Comparison of ENCODE assay signal across 35 cellular contexts in genomic region chr11:104761511-104761910, GRCh38.
DNase-seq lines count a peak whose midpoint lies in the region; ATAC-seq, FAIRE-seq and TF ChIP-seq lines count a peak whose summit lies in the region.
"Had no signal": no experiment of that assay in that cellular context is flagged by ENCODE, and none has a peak within 500 bp of the region (broad histone marks: within the 10 kb centered on the region; RNA-seq: fewer than 3 reads in every experiment).

No MANE protein-coding gene starts in this region.

- H3K27me3 ChIP-seq in endothelial cell of umbilical vein (ENCODE audit: control insufficient read depth in 2 of 2, insufficient read depth in 2 of 2, low read length in 2 of 2) = no peaks in the 10 kb centered on the region
- H3K27me3 ChIP-seq: BE2C; BLaER1; BLaER1 treated with 17β-estradiol and CSF1 and Interleukin-3, amounts not matched to agents 10 nM and 100 nM had no signal

- peaks cover 4% of the 10 kb centered on the region for H3K4me1 ChIP-seq in endothelial cell of umbilical vein (ENCODE audit: control insufficient read depth, extremely low read depth, insufficient read depth, low read length)
- H3K4me1 ChIP-seq: A549, BLaER1, Caco-2 had no signal

- TF ChIP-seq CTCF in endothelial cell of umbilical vein (IDR thresholded peaks at IDR 0.05; ENCODE audit: extremely low read depth in 1 of 2, insufficient read depth in 1 of 2, low read depth in 1 of 2, low read length in 2 of 2) = no peak

- no peak overlapping the region for H2AFZ ChIP-seq in endothelial cell of umbilical vein (ENCODE audit: low read depth, low read length)

- no peaks in the 10 kb centered on the region for H3K79me2 ChIP-seq in endothelial cell of umbilical vein (ENCODE audit: control insufficient read depth, insufficient read depth, low read length)

- peak overlapping the region; percentile 80 for H3K27ac Mint-ChIP-seq in activated T-cell treated with anti-CD3 and anti-CD28 coated beads, Interleukin-2, amount 50 U/mL, for 72 hours
- no peak overlapping the region for H3K27ac Mint-ChIP-seq in activated T-cell treated with anti-CD3 and anti-CD28 coated beads, Interleukin-2, amount 50 U/mL, for 24 hours
- H3K27ac Mint-ChIP-seq: B cell; CD14-positive monocyte; CD4-positive, alpha-beta memory T cell; CD4-positive, alpha-beta T cell; CD4-positive, CD25-positive, alpha-beta regulatory T cell; CD8-positive, alpha-beta memory T cell; CD8-positive, alpha-beta T cell had no signal

- peaks cover 9 to 14% of the 10 kb centered on the region in 2 donors for H3K36me3 Mint-ChIP-seq in activated T-cell treated with anti-CD3 and anti-CD28 coated beads, Interleukin-2, amount 50 U/mL, for 72 hours (ENCODE audit: insufficient read depth in 2 of 2)
- H3K36me3 Mint-ChIP-seq in activated T-cell treated with anti-CD3 and anti-CD28 coated beads, Interleukin-2, amount 50 U/mL, for 24 hours (ENCODE audit: low read depth) = peaks cover 9% of the 10 kb centered on the region
- H3K36me3 Mint-ChIP-seq: CD14-positive monocyte had no signal

- ATAC-seq in activated T-cell treated with anti-CD3 and anti-CD28 coated beads, Interleukin-2, amount 50 U/mL, for 72 hours (replicated peaks in 1 of 2) = no peak
- ATAC-seq: A549; CD8-positive, alpha-beta T cell had no signal

- FAIRE-seq in endothelial cell of umbilical vein (lab: Jason Lieb, UNC) = peak; percentile 63
- FAIRE-seq: A204.1, A549, D721Med had no signal

- no peak for TF ChIP-seq POLR2A in endothelial cell of umbilical vein (IDR thresholded peaks at IDR 0.05; ENCODE audit: low read depth, low read length)

- H3K27ac ChIP-seq in endothelial cell of umbilical vein (ENCODE audit: insufficient read depth, low read depth, low read length) = no peak overlapping the region
- H3K27ac ChIP-seq: 22Rv1; A549; BLaER1; BLaER1 treated with 17β-estradiol and CSF1 and Interleukin-3, amounts not matched to agents 10 nM and 100 nM; C4-2B had no signal

- BruUV-seq in endothelial cell of umbilical vein (replicated peaks; lab: Mats Ljungman, UMichigan) = no TSS peak

- H3K9me3 Mint-ChIP-seq in activated T-cell treated with anti-CD3 and anti-CD28 coated beads, Interleukin-2, amount 50 U/mL, for 72 hours = peaks cover 8 to 10% of the 10 kb centered on the region in 2 donors
- peaks cover 14% of the 10 kb centered on the region for H3K9me3 Mint-ChIP-seq in activated T-cell treated with anti-CD3 and anti-CD28 coated beads, Interleukin-2, amount 50 U/mL, for 24 hours

- no peaks in the 10 kb centered on the region for H3K36me3 ChIP-seq in endothelial cell of umbilical vein (ENCODE audit: control insufficient read depth in 2 of 2, extremely low read depth in 1 of 2, insufficient read depth in 2 of 2, low read length in 2 of 2)
- H3K36me3 ChIP-seq: BE2C; BLaER1; BLaER1 treated with 17β-estradiol and CSF1 and Interleukin-3, amounts not matched to agents 10 nM and 100 nM had no signal

- H4K20me1 ChIP-seq in endothelial cell of umbilical vein (replicated peaks; ENCODE audit: control insufficient read depth, extremely low read depth, insufficient read depth, low read length) = no peaks in the 10 kb centered on the region
- H4K20me1 ChIP-seq: BLaER1; BLaER1 treated with 17β-estradiol and CSF1 and Interleukin-3, amounts not matched to agents 10 nM and 100 nM had no signal

- intact Hi-C loops in endothelial cell of umbilical vein (cut with micrococcal nuclease) = no loop called here

- no peak overlapping the region for H3K4me3 ChIP-seq in endothelial cell of umbilical vein (replicated peaks in 1 of 3; ENCODE audit: insufficient read depth in 1 of 3, low read depth in 1 of 3, low read length in 3 of 3)
- H3K4me3 ChIP-seq: A549; BLaER1; BLaER1 treated with 17β-estradiol and CSF1 and Interleukin-3, amounts not matched to agents 10 nM and 100 nM had no signal

- CTCF ChIA-PET in endothelial cell of umbilical vein (lab: Charles Lee) = no interaction called here

- no peak overlapping the region for H3K9ac ChIP-seq in endothelial cell of umbilical vein (replicated peaks; ENCODE audit: extremely low read depth, insufficient read depth, low read length)
- H3K9ac ChIP-seq: BLaER1; BLaER1 treated with 17β-estradiol and CSF1 and Interleukin-3, amounts not matched to agents 10 nM and 100 nM had no signal

- dilution Hi-C loops in endothelial cell of umbilical vein (cut with MboI; ENCODE audit: extremely low pct_ligation_motif_present, low sequenced_read_pairs) = no loop called here

- peaks cover 11% of the 10 kb centered on the region for H3K4me1 Mint-ChIP-seq in activated T-cell treated with anti-CD3 and anti-CD28 coated beads, Interleukin-2, amount 50 U/mL, for 72 hours (ENCODE audit: low read depth)
- peaks cover 25% of the 10 kb centered on the region for H3K4me1 Mint-ChIP-seq in activated T-cell treated with anti-CD3 and anti-CD28 coated beads, Interleukin-2, amount 50 U/mL, for 24 hours (ENCODE audit: low read depth)
- H3K4me1 Mint-ChIP-seq: CD14-positive monocyte had no signal

- no peaks in the 10 kb centered on the region for H3K9me1 ChIP-seq in endothelial cell of umbilical vein (replicated peaks; ENCODE audit: control insufficient read depth, extremely low read depth, insufficient read depth, low read length)

- no peak overlapping the region for H3K4me2 ChIP-seq in endothelial cell of umbilical vein (ENCODE audit: insufficient read depth, low read length)
- H3K4me2 ChIP-seq: A549; BLaER1; BLaER1 treated with 17β-estradiol and CSF1 and Interleukin-3, amounts not matched to agents 10 nM and 100 nM had no signal

- H3K4me3 Mint-ChIP-seq in activated T-cell treated with anti-CD3 and anti-CD28 coated beads, Interleukin-2, amount 50 U/mL, for 72 hours = no peak overlapping the region
- H3K4me3 Mint-ChIP-seq in activated T-cell treated with anti-CD3 and anti-CD28 coated beads, Interleukin-2, amount 50 U/mL, for 24 hours = no peak overlapping the region
- H3K4me3 Mint-ChIP-seq: B cell; CD14-positive monocyte; CD4-positive, alpha-beta memory T cell; CD4-positive, alpha-beta T cell; CD4-positive, CD25-positive, alpha-beta regulatory T cell; CD8-positive, alpha-beta memory T cell; CD8-positive, alpha-beta T cell had no signal

- H3K9me3 ChIP-seq in endothelial cell of umbilical vein (replicated peaks; ENCODE audit: control insufficient read depth, insufficient read depth, low read length) = no peaks in the 10 kb centered on the region
- H3K9me3 ChIP-seq: A549, BE2C had no signal

- H3K27me3 Mint-ChIP-seq in activated T-cell treated with anti-CD3 and anti-CD28 coated beads, Interleukin-2, amount 50 U/mL, for 72 hours (ENCODE audit: low read depth) = no peaks in the 10 kb centered on the region
- no peaks in the 10 kb centered on the region for H3K27me3 Mint-ChIP-seq in activated T-cell treated with anti-CD3 and anti-CD28 coated beads, Interleukin-2, amount 50 U/mL, for 24 hours
- H3K27me3 Mint-ChIP-seq: B cell; CD4-positive, alpha-beta memory T cell; CD4-positive, alpha-beta T cell; CD4-positive, CD25-positive, alpha-beta regulatory T cell; CD8-positive, alpha-beta memory T cell had no signal

- POLR2A ChIA-PET in endothelial cell of umbilical vein (lab: Charles Lee) = no interaction called here

- DNase-seq in activated T-cell treated with anti-CD3 and anti-CD28 coated beads, Interleukin-2, amount 50 U/mL, for 72 hours = no peak
- DNase-seq in activated T-cell treated with anti-CD3 and anti-CD28 coated beads, Interleukin-2, amount 50 U/mL, for 24 hours = no peak
- DNase-seq in dermis blood vessel endothelial cell (peak; percentile 68), endothelial cell of umbilical vein (ENCODE audit: low read depth, low spot score) (peak; percentile 62), HUDEP-2 (lab: John Stamatoyannopoulos, UW; ENCODE audit: unreplicated experiment in 76 of 76) (no peak), amygdala (lab: John Stamatoyannopoulos, UW) (no peak)
- DNase-seq: 8988T; ACHN; AML-193; BE2C; C1 segment of cervical spinal cord; Caco-2; Calu3; CD4-positive, alpha-beta memory T cell; CD4-positive, alpha-beta T cell; CD4-positive, CD25-positive, alpha-beta regulatory T cell; CD8-positive, alpha-beta memory T cell; CD8-positive, alpha-beta T cell; COR-L47; DMS 273 treated with DMSO at 0.1 percent for 48 hours; DMS153; DMS53; DMS79; DMS79 treated with DMSO at 0.1 percent for 48 hours; DND-41; EL had no signal

TF ChIP-seq in endothelial cell of umbilical vein, 7 proteins besides CTCF, POLR2A, EP300 and RAD21:
- no peak for TF ChIP-seq FOS (IDR thresholded peaks at IDR 0.05; ENCODE audit: borderline replicate concordance, insufficient read depth, low read length)
- TF ChIP-seq GATA2 (IDR thresholded peaks at IDR 0.05; ENCODE audit: insufficient read depth, insufficient read length, low read depth, low read length) = no peak
- no peak for TF ChIP-seq JUN (IDR thresholded peaks at IDR 0.05; ENCODE audit: borderline replicate concordance, insufficient read depth, insufficient read length, low read depth)
- no peak for TF ChIP-seq MYC (IDR thresholded peaks at IDR 0.05; ENCODE audit: low read depth, low read length)
- no peak for TF ChIP-seq MAX (IDR thresholded peaks at IDR 0.05; ENCODE audit: insufficient read depth, insufficient read length)
- no peak for TF ChIP-seq EZH2 (IDR thresholded peaks at IDR 0.05; ENCODE audit: borderline replicate concordance, low read depth, low read length, severe bottlenecking)
- TF ChIP-seq POLR2AphosphoS5 (IDR thresholded peaks at IDR 0.05; ENCODE audit: insufficient read depth, low read depth, low read length) = no peak

Comparison
In these comparisons a context has a peak if more than half of its experiments do, and no peak if none do; other contexts are left out.
1. DNase-seq: peak in dermis blood vessel endothelial cell (single experiment) and endothelial cell of umbilical vein (single experiment); none in activated T-cell treated with anti-CD3 and anti-CD28 coated beads, Interleukin-2, amount 50 U/mL, for 72 hours (0 of 2), activated T-cell treated with anti-CD3 and anti-CD28 coated beads, Interleukin-2, amount 50 U/mL, for 24 hours (single experiment), HUDEP-2 (0 of 76) and amygdala (0 of 56).